1 cellular context compared by ENCODE assay signal in genomic region chr2:138922973-138923563, GRCh38.
TF ChIP-seq lines count a peak whose summit lies in the region.

No MANE protein-coding gene starts in this region.

TF ChIP-seq in WTC11, 78 proteins besides CTCF, POLR2A, EP300 and RAD21 (continued from another document):
- TF ChIP-seq ATF2 (CRISPR knock-in tag; IDR thresholded peaks at IDR 0.05; ENCODE audit: borderline replicate concordance, low read depth) (no peak), MYBL2 (CRISPR knock-in tag; IDR thresholded peaks at IDR 0.05) (no peak), IRF2 (CRISPR knock-in tag; IDR thresholded peaks at IDR 0.05; ENCODE audit: borderline replicate concordance, low read depth) (no peak), ZNF121 (CRISPR knock-in tag; IDR thresholded peaks at IDR 0.05) (no peak), TCF7 (CRISPR knock-in tag; IDR thresholded peaks at IDR 0.05; ENCODE audit: low read depth) (no peak), CREB1 (CRISPR knock-in tag; IDR thresholded peaks at IDR 0.05) (no peak), FOXK1 (CRISPR knock-in tag; IDR thresholded peaks at IDR 0.05) (no peak), TEAD1 (CRISPR knock-in tag; IDR thresholded peaks at IDR 0.05) (no peak)
